In genomic region chr14:31420319-31421081, GRCh38 we compare ENCODE assay signal across 8 cellular contexts. TPM values are rescaled to one million over a fixed set of nuclear protein-coding genes. Genes with fewer than 3 reads are reported as not detected.
A peak's percentile ranks its signal among the peaks of the same experiment; 100 is the strongest.
DNase-seq lines count a peak whose midpoint lies in the region; TF ChIP-seq lines count a peak whose summit lies in the region.

Gene HEATR5A (minus strand): TSS chr14:31420550. CDS start chr14:31402975, 17,575 bp downstream.

- H3K9me3 ChIP-seq in H9 (ENCODE audit: control insufficient read depth, low read depth, low read length), result no peaks in the 10 kb centered on the region

- no peak within 1 kb of the TSS for H3K18ac ChIP-seq in H9 (ENCODE audit: insufficient read length, low read depth, low read length)

- H3K9me3 Mint-ChIP-seq in H9 (no peaks in the 10 kb centered on the region), nephron progenitor cell (no peaks in the 10 kb centered on the region)
- no peaks in the 10 kb centered on the region for H3K9me3 Mint-ChIP-seq in stimulated activated naive CD8-positive, alpha-beta T cell treated with anti-CD3 and anti-CD28 coated beads, Interleukin-15, Interleukin-2, amounts not matched to agents 100 ng/mL and 50 ng/mL, for 24 hours

- peak within 1 kb of the TSS; percentile 60 for H3K9ac ChIP-seq in H9 (ENCODE audit: extremely low read depth, insufficient read length, low read length)

- H4K91ac ChIP-seq in H9 (ENCODE audit: insufficient read length, low read depth, low read length), result no peak within 1 kb of the TSS

- H3K4ac ChIP-seq in H9 (ENCODE audit: low read depth, low read length), result no peak within 1 kb of the TSS

- peak within 1 kb of the TSS; percentile 56 for H3K4me2 ChIP-seq in H9 (ENCODE audit: insufficient read depth, insufficient read length, low read length)

- no peaks in the 10 kb centered on the region for H3K79me2 ChIP-seq in H9 (ENCODE audit: insufficient read depth, low read length)

- no peak within 1 kb of the TSS for H3K23ac ChIP-seq in H9 (ENCODE audit: insufficient read length, low read depth, low read length)

- H2BK12ac ChIP-seq in H9 (ENCODE audit: insufficient read length, low read depth, low read length), result no peak within 1 kb of the TSS

- no peak within 1 kb of the TSS for H4K5ac ChIP-seq in H9 (ENCODE audit: insufficient read length, low read depth, low read length)

- TF ChIP-seq POLR2A in Raji (IDR thresholded peaks at IDR 0.05; ENCODE audit: insufficient read depth, low read depth, low read length), result peak; percentile 99

- peak within 1 kb of the TSS; percentile 18; the same call in 1 of the 2 replicates for H3K14ac ChIP-seq in H9 (ENCODE audit: insufficient read depth, low read length)

- H2BK120ac ChIP-seq in H9 (ENCODE audit: low read depth, low read length, poor library complexity, severe bottlenecking), result no peak within 1 kb of the TSS

- no peaks in the 10 kb centered on the region for H3K4me1 ChIP-seq in H9 (ENCODE audit: insufficient read depth, low read length)

- H3K4me1 Mint-ChIP-seq in H9 (peaks cover 14% of the 10 kb centered on the region in 2 experiments), nephron progenitor cell (peaks cover 17% of the 10 kb centered on the region)
- peaks cover 28% of the 10 kb centered on the region for H3K4me1 Mint-ChIP-seq in stimulated activated naive CD8-positive, alpha-beta T cell treated with anti-CD3 and anti-CD28 coated beads, Interleukin-15, Interleukin-2, amounts not matched to agents 100 ng/mL and 50 ng/mL, for 24 hours (ENCODE audit: low read depth)

- H4K20me1 ChIP-seq in H9 (ENCODE audit: control insufficient read depth, insufficient read depth, insufficient read length), result no peaks in the 10 kb centered on the region

- no peak within 1 kb of the TSS for H2AK5ac ChIP-seq in H9 (ENCODE audit: insufficient read length, low read length)

- peak within 1 kb of the TSS; percentile 95 for H2AFZ ChIP-seq in H9 (ENCODE audit: low read length)

- no CpG with 5 or more reads among the region's 56 CpGs for WGBS in H9 (ENCODE audit: extremely low coverage, insufficient read length, low lambda C conversion rate)

- H3K79me1 ChIP-seq in H9 (ENCODE audit: insufficient read depth, low read depth, low read length, poor library complexity, severe bottlenecking), result peaks cover 2% of the 10 kb centered on the region

- DNase-seq in GDM1 (lab: John Stamatoyannopoulos, UW), result peak; percentile 95
- DNase-seq in H9, result peak; percentile 95
- DNase-seq in M059J (ENCODE audit: low read depth), result peak; percentile 94
- peak; percentile 92 for DNase-seq in activated effector memory CD4-positive, alpha-beta T cell treated with Interleukin-2 at 50 U/mL for 16 hours
- peak; percentile 90 for DNase-seq in fibroblast of the conjunctiva (ENCODE audit: low read depth)
- peak; percentile 98 for DNase-seq in nephron progenitor cell

- H3K27me3 ChIP-seq in H9 (ENCODE audit: insufficient read depth, low read length), result no peaks in the 10 kb centered on the region

- H3K56ac ChIP-seq in H9 (ENCODE audit: insufficient read length, low read depth, low read length), result no peak within 1 kb of the TSS

- no peak within 1 kb of the TSS for H2BK15ac ChIP-seq in H9 (ENCODE audit: low read depth, low read length)

- H3K4me3 Mint-ChIP-seq in H9 (peak within 1 kb of the TSS; percentile 96 to 97), nephron progenitor cell (peak within 1 kb of the TSS; percentile 86)
- H3K4me3 Mint-ChIP-seq in stimulated activated naive CD8-positive, alpha-beta T cell treated with anti-CD3 and anti-CD28 coated beads, Interleukin-15, Interleukin-2, amounts not matched to agents 100 ng/mL and 50 ng/mL, for 24 hours, result peak within 1 kb of the TSS; percentile 93

- H4K8ac ChIP-seq in H9 (replicated peaks; ENCODE audit: insufficient read length, low read depth, low read length), result no peak within 1 kb of the TSS

- H3K27me3 Mint-ChIP-seq in H9 (ENCODE audit: low read depth) (no peaks in the 10 kb centered on the region), nephron progenitor cell (ENCODE audit: low read depth, poor library complexity) (peaks cover 3% of the 10 kb centered on the region)
- no peaks in the 10 kb centered on the region for H3K27me3 Mint-ChIP-seq in stimulated activated naive CD8-positive, alpha-beta T cell treated with anti-CD3 and anti-CD28 coated beads, Interleukin-15, Interleukin-2, amounts not matched to agents 100 ng/mL and 50 ng/mL, for 24 hours

- no peaks in the 10 kb centered on the region for H3K23me2 ChIP-seq in H9 (ENCODE audit: insufficient read length, low read depth, low read length, poor library complexity, severe bottlenecking)

- no peak within 1 kb of the TSS for H3K27ac ChIP-seq in H9 (ENCODE audit: insufficient read length, low read depth, low read length)

- H2BK5ac ChIP-seq in H9 (ENCODE audit: insufficient read length, low read length), result no peak within 1 kb of the TSS

- H3K36me3 Mint-ChIP-seq in H9 (ENCODE audit: insufficient read depth in 1 of 3, low read depth in 3 of 3) (peaks cover 0 to 3% (median 0%) of the 10 kb centered on the region in 3 experiments; a peak in 1 of 7 replicates), nephron progenitor cell (ENCODE audit: low read depth) (peaks cover 6% of the 10 kb centered on the region)
- H3K36me3 Mint-ChIP-seq in stimulated activated naive CD8-positive, alpha-beta T cell treated with anti-CD3 and anti-CD28 coated beads, Interleukin-15, Interleukin-2, amounts not matched to agents 100 ng/mL and 50 ng/mL, for 24 hours (ENCODE audit: low read depth), result no peaks in the 10 kb centered on the region

- TF ChIP-seq CTCF in H9 (conservative IDR thresholded peaks at IDR 0.05), result peak; percentile 31; the same call in 2 of the 3 replicates
- no peak for TF ChIP-seq CTCF in nephron progenitor cell (IDR thresholded peaks at IDR 0.05)

- H2BK20ac ChIP-seq in H9 (ENCODE audit: low read depth, low read length, poor library complexity, severe bottlenecking), result no peak within 1 kb of the TSS

- H3T11ph ChIP-seq in H9 (ENCODE audit: low read length), result no peak within 1 kb of the TSS

- peak within 1 kb of the TSS; percentile 81 to 97 (median 93); a peak in 6 of 7 replicates for H3K27ac Mint-ChIP-seq in H9
- peak within 1 kb of the TSS; percentile 97 for H3K27ac Mint-ChIP-seq in nephron progenitor cell
- H3K27ac Mint-ChIP-seq in stimulated activated naive CD8-positive, alpha-beta T cell treated with anti-CD3 and anti-CD28 coated beads, Interleukin-15, Interleukin-2, amounts not matched to agents 100 ng/mL and 50 ng/mL, for 24 hours, result peak within 1 kb of the TSS; percentile 96

RNA-seq across cellular contexts. Expression of gene HEATR5A, which starts in this region (rescaled TPM):
- total RNA-seq in H9 (2021), result 21.2 and 23.9 TPM in 2 replicates
- total RNA-seq in M059J (2014; rRNA removed; shearing (Covaris generic)), result 9.8 and 16.7 TPM in 2 replicates
